8 cellular contexts compared by ENCODE assay signal in the genomic region with DNA sequence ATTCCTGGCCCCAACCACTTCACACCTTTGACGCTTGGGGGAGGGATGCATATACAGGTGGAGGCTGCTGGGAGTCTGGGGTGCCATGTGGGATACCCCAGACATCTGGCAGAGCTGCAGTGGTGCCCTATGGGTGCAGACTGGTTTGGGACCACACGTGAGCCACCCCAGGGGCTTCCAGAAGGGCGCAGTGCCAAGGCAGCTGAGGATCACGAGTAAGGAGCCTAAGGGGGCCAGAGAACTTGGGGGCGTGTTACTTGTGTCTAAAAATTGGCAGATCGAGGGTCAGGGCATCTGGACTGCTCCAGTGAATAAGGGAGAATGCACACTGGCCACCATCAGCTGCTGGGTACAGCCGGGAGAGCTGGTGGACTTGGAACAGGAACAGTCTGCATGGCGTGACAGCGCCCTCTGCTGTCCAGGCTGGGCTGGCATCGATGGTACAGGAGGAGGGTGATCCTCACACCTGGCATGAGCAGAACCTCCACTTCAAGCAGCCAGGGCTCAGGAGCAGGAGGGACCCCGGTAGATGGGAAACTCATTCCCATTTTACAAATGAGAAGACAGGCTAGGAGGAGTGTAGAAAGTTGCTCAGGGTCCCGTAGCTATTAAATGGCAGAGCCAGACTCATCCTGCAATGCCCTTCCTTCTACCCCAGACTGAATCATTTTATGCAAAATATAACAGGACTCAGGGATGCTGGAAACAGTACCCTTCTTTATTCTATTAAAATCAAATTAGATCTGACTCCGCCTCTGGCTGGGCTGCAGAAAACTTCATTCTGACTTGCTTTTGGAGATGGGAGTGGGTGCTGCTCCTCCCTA.
A peak's percentile ranks its signal among the peaks of the same experiment; 100 is the strongest.
DNase-seq lines count a peak whose midpoint lies in the region; ATAC-seq, FAIRE-seq and TF ChIP-seq lines count a peak whose summit lies in the region.

No MANE protein-coding gene starts in this region.

- no peaks in the 10 kb centered on the region for H4K20me1 ChIP-seq in Loucy (ENCODE audit: insufficient read depth, low read length, poor library complexity, severe bottlenecking)

- H3K27me3 Mint-ChIP-seq in activated T-helper 1 cell treated with anti-CD3 and anti-CD28 coated beads, Interleukin-12 subunit alpha, Interleukin-12 subunit beta, Interleukin-2, Interleukin-4 antibody, amounts not matched to agents 30 ng/mL and 10 ng/mL and 1 ng/mL, durations not matched to agents 14 hours and 24 hours and 36 hours (ENCODE audit: insufficient read depth), result peaks cover 35% of the 10 kb centered on the region
- peaks cover 18% of the 10 kb centered on the region for H3K27me3 Mint-ChIP-seq in nephron progenitor cell (ENCODE audit: low read depth, poor library complexity)

- H3K27me3 ChIP-seq in Loucy (ENCODE audit: insufficient read depth, low read length, poor library complexity, severe bottlenecking), result no peaks in the 10 kb centered on the region

- H2AFZ ChIP-seq in Loucy (ENCODE audit: low read length), result 0 out of 2 replicates have a peak overlapping the region, but pooled peaks have one; percentile 8

- no peaks in the 10 kb centered on the region for H3K9me3 Mint-ChIP-seq in activated T-helper 1 cell treated with anti-CD3 and anti-CD28 coated beads, Interleukin-12 subunit alpha, Interleukin-12 subunit beta, Interleukin-2, Interleukin-4 antibody, amounts not matched to agents 30 ng/mL and 10 ng/mL and 1 ng/mL, durations not matched to agents 14 hours and 24 hours and 36 hours
- H3K9me3 Mint-ChIP-seq in nephron progenitor cell, result no peaks in the 10 kb centered on the region

- H3K4me2 ChIP-seq in Loucy (ENCODE audit: low read depth, low read length, poor library complexity, severe bottlenecking), result no peak overlapping the region

- H3K4me1 ChIP-seq in Loucy (ENCODE audit: insufficient read depth, low read length, poor library complexity, severe bottlenecking), result no peaks in the 10 kb centered on the region

- no peaks in the 10 kb centered on the region for H3K9me2 ChIP-seq in Loucy (replicated peaks; ENCODE audit: low read depth, low read length)

- no peak for ATAC-seq in HG03521 (IDR thresholded peaks at IDR 0.05; ENCODE audit: unreplicated experiment)

- H3K4me3 ChIP-seq in Loucy (ENCODE audit: low read length, poor library complexity, severe bottlenecking), result no peak overlapping the region

- no peaks in the 10 kb centered on the region for H3F3A ChIP-seq in Loucy (ENCODE audit: low read depth)

- no peaks in the 10 kb centered on the region for H3K36me3 ChIP-seq in Loucy (ENCODE audit: insufficient read depth, low read length)

- no peaks in the 10 kb centered on the region for H3K79me2 ChIP-seq in Loucy (ENCODE audit: insufficient read depth, low read length)

- no peaks in the 10 kb centered on the region for H3K9me3 ChIP-seq in Loucy (ENCODE audit: insufficient read depth, low read depth, low read length)

- H3K27ac Mint-ChIP-seq in activated T-helper 1 cell treated with anti-CD3 and anti-CD28 coated beads, Interleukin-12 subunit alpha, Interleukin-12 subunit beta, Interleukin-2, Interleukin-4 antibody, amounts not matched to agents 30 ng/mL and 10 ng/mL and 1 ng/mL, durations not matched to agents 14 hours and 24 hours and 36 hours, result no peak overlapping the region
- no peak overlapping the region for H3K27ac Mint-ChIP-seq in nephron progenitor cell

- peaks cover 8% of the 10 kb centered on the region for H3K4me1 Mint-ChIP-seq in activated T-helper 1 cell treated with anti-CD3 and anti-CD28 coated beads, Interleukin-12 subunit alpha, Interleukin-12 subunit beta, Interleukin-2, Interleukin-4 antibody, amounts not matched to agents 30 ng/mL and 10 ng/mL and 1 ng/mL, durations not matched to agents 14 hours and 24 hours and 36 hours (ENCODE audit: low read depth)
- H3K4me1 Mint-ChIP-seq in nephron progenitor cell, result peaks cover 21% of the 10 kb centered on the region

- peak; percentile 94 for FAIRE-seq in GM12892 (lab: Jason Lieb, UNC)

- DNase-seq in GM12892 (ENCODE audit: insufficient read length), result peak; percentile 77
- DNase-seq in RPMI8226, result peak; percentile 87
- DNase-seq in activated T-helper 1 cell treated with anti-CD3 and anti-CD28 coated beads, Interleukin-12 subunit alpha, Interleukin-12 subunit beta, Interleukin-2, Interleukin-4 antibody, amounts not matched to agents 30 ng/mL and 10 ng/mL and 1 ng/mL, durations not matched to agents 14 hours and 24 hours and 36 hours (ENCODE audit: low spot score), result peak; percentile 74
- peak; percentile 85 for DNase-seq in fibroblast of peridontal ligament (ENCODE audit: extremely low read depth)
- DNase-seq in nephron progenitor cell, result peak; percentile 94
- DNase-seq in stimulated activated naive CD4-positive, alpha-beta T cell treated with Interleukin-2 at 50 U/mL for 16 hours (lab: John Stamatoyannopoulos, UW), result peak; percentile 66

- H3K9ac ChIP-seq in Loucy (ENCODE audit: low read depth, low read length, poor library complexity, severe bottlenecking), result no peak overlapping the region

- intact Hi-C loops in activated T-helper 1 cell treated with anti-CD3 and anti-CD28 coated beads, Interleukin-12 subunit alpha, Interleukin-12 subunit beta, Interleukin-2, Interleukin-4 antibody, amounts not matched to agents 30 ng/mL and 10 ng/mL and 1 ng/mL, durations not matched to agents 14 hours and 24 hours and 36 hours (cut with micrococcal nuclease), result loop anchor here (1.0 kb wide), 4 partner anchors 64 to 177 kb away; no protein-coding TSS in a partner anchor

- TF ChIP-seq CTCF in Loucy (conservative IDR thresholded peaks at IDR 0.05; ENCODE audit: low read length) (peak; percentile 93), nephron progenitor cell (IDR thresholded peaks at IDR 0.05) (peak; percentile 96)

- no peak overlapping the region for H3K4me3 Mint-ChIP-seq in activated T-helper 1 cell treated with anti-CD3 and anti-CD28 coated beads, Interleukin-12 subunit alpha, Interleukin-12 subunit beta, Interleukin-2, Interleukin-4 antibody, amounts not matched to agents 30 ng/mL and 10 ng/mL and 1 ng/mL, durations not matched to agents 14 hours and 24 hours and 36 hours
- no peak overlapping the region for H3K4me3 Mint-ChIP-seq in nephron progenitor cell

- H3K36me3 Mint-ChIP-seq in activated T-helper 1 cell treated with anti-CD3 and anti-CD28 coated beads, Interleukin-12 subunit alpha, Interleukin-12 subunit beta, Interleukin-2, Interleukin-4 antibody, amounts not matched to agents 30 ng/mL and 10 ng/mL and 1 ng/mL, durations not matched to agents 14 hours and 24 hours and 36 hours (ENCODE audit: low read depth), result no peaks in the 10 kb centered on the region
- no peaks in the 10 kb centered on the region for H3K36me3 Mint-ChIP-seq in nephron progenitor cell (ENCODE audit: low read depth)

- no peak for TF ChIP-seq POLR2A in GM12892 (IDR thresholded peaks at IDR 0.05; ENCODE audit: low read depth, low read length)
